Comparison of ENCODE assay signal across 11 cellular contexts in the genomic region with DNA sequence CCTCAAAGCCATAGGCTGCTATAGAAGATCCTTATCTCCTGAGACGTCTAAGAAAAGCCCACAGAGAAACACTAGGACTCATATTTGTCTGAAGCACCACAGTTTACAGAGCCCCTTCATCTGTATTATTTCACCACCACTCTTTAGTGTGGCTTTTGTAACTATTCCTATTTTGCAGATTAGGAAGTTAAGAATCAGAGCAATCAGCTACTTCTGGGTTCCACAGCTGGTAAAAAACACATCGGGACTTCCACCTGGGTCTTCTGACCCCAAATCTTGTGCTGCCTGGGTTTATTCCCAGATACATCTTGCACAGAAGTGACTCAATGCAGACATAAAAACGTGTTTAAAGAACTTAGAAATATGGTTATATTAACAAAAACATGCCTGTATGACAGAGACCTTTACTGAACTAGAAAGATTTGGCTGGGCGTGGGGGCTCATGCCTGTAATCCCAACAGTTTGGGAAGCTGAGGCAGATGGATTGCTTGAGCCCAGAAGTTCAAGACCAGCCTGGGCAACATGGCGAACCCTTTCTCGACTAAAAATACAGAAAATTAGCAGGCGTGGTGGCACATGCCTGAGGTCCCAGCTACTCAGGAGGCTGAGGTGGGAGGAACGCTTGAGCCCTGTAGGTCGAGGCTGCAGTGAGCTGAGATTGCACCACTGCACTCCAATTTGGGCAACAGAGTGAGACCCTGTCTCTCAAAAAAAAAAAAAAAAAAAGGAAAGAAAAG. TPM values are rescaled to one million over a fixed set of nuclear protein-coding genes. Genes with fewer than 3 reads are reported as not detected.
DNase-seq lines count a peak whose midpoint lies in the region; ATAC-seq and TF ChIP-seq lines count a peak whose summit lies in the region.
"Had no signal": no experiment of that assay in that cellular context is flagged by ENCODE, and none has a peak within 500 bp of the region (broad histone marks: within the 10 kb centered on the region; RNA-seq: fewer than 3 reads in every experiment).

No MANE protein-coding gene starts in this region.

- POLR2A ChIA-PET in CD4-positive, alpha-beta memory T cell (lab: Charles Lee; ENCODE audit: partially characterized antibody), result interaction anchor here (0.9 to 6.6 kb wide), 7 partner anchors 31 to 121 kb away, joined by 3 to 189 read pairs (median 4); a partner anchor contains a TSS

- DNase-seq in activated CD4-positive, CD25-positive, alpha-beta regulatory T cell treated with anti-CD3 and anti-CD28 coated beads, Interleukin-2, amount 50 U/mL, for 72 hours, result peak; percentile 12
- no peak for DNase-seq in activated CD4-positive, CD25-positive, alpha-beta regulatory T cell (lab: John Stamatoyannopoulos, UW)
- no peak for DNase-seq in CD4-positive, alpha-beta memory T cell
- peak; percentile 10 for DNase-seq in WERI-Rb-1
- no peak for DNase-seq in naive B cell
- no peak for DNase-seq in effector memory CD8-positive, alpha-beta T cell

- H3K27me3 Mint-ChIP-seq in CD4-positive, alpha-beta memory T cell, result no peaks in the 10 kb centered on the region
- H3K27me3 Mint-ChIP-seq in naive B cell, result no peaks in the 10 kb centered on the region
- H3K27me3 Mint-ChIP-seq in effector memory CD8-positive, alpha-beta T cell, result peaks cover 0 to 4% of the 10 kb centered on the region in 2 donors

- no peak for ATAC-seq in naive B cell (ENCODE audit: low read depth in 2 of 2)
- no peak for ATAC-seq in effector memory CD8-positive, alpha-beta T cell (replicated peaks)
- ATAC-seq in HG03342 (IDR thresholded peaks at IDR 0.05; ENCODE audit: unreplicated experiment), result no peak
- ATAC-seq in GM19324 (IDR thresholded peaks at IDR 0.05; ENCODE audit: low FRiP score, unreplicated experiment), result no peak

- H3K4me1 ChIP-seq in CD4-positive, alpha-beta memory T cell (ENCODE audit: insufficient read depth, low read length), result peaks cover 21% of the 10 kb centered on the region

- TF ChIP-seq CTCF in WERI-Rb-1 (IDR thresholded peaks at IDR 0.05; ENCODE audit: low read depth, low read length), result no peak

- H3K4me1 Mint-ChIP-seq in CD4-positive, alpha-beta memory T cell, result peaks cover 15 to 33% (median 25%) of the 10 kb centered on the region in 4 donors
- peaks cover 32 to 49% (median 38%) of the 10 kb centered on the region in 3 donors for H3K4me1 Mint-ChIP-seq in naive B cell
- H3K4me1 Mint-ChIP-seq in effector memory CD8-positive, alpha-beta T cell (ENCODE audit: low read depth in 2 of 2), result peaks cover 9 to 21% of the 10 kb centered on the region in 2 donors

- H3K9me3 ChIP-seq in CD4-positive, alpha-beta memory T cell (ENCODE audit: control insufficient read depth in 1 of 2, low read length in 2 of 2), result no peaks in the 10 kb centered on the region
- H3K9me3 ChIP-seq in WERI-Rb-1 (ENCODE audit: severe bottlenecking), result no peaks in the 10 kb centered on the region
- H3K9me3 ChIP-seq: left lung had no signal

- peaks cover 0 to 2% (median 0%) of the 10 kb centered on the region in 8 donors for H3K9me3 Mint-ChIP-seq in CD4-positive, alpha-beta memory T cell
- H3K9me3 Mint-ChIP-seq in naive B cell, result no peaks in the 10 kb centered on the region
- H3K9me3 Mint-ChIP-seq in effector memory CD8-positive, alpha-beta T cell, result no peaks in the 10 kb centered on the region
- H3K9me3 Mint-ChIP-seq: WTC11 had no signal

- H3K36me3 Mint-ChIP-seq in CD4-positive, alpha-beta memory T cell, result peaks cover 0 to 3% of the 10 kb centered on the region in 2 donors
- H3K36me3 Mint-ChIP-seq in naive B cell, result no peaks in the 10 kb centered on the region
- H3K36me3 Mint-ChIP-seq in effector memory CD8-positive, alpha-beta T cell (ENCODE audit: insufficient read depth), result peaks cover 7% of the 10 kb centered on the region
- H3K36me3 Mint-ChIP-seq: WTC11 had no signal

- no peak overlapping the region for H3K27ac ChIP-seq in CD4-positive, alpha-beta memory T cell (ENCODE audit: low read depth, low read length)
- no peak overlapping the region for H3K27ac ChIP-seq in WERI-Rb-1
- H3K27ac ChIP-seq: left lung, SK-N-MC had no signal

- no peak overlapping the region for H3K4me3 ChIP-seq in CD4-positive, alpha-beta memory T cell (ENCODE audit: low read length in 2 of 2)
- no peak overlapping the region for H3K4me3 ChIP-seq in WERI-Rb-1 (ENCODE audit: low read depth, low read length)
- H3K4me3 ChIP-seq: SK-N-MC had no signal

- no peaks in the 10 kb centered on the region for H3K27me3 ChIP-seq in CD4-positive, alpha-beta memory T cell (ENCODE audit: insufficient read depth, low read length)
- H3K27me3 ChIP-seq in WERI-Rb-1 (ENCODE audit: insufficient read depth, low read depth, severe bottlenecking), result peaks cover 52% of the 10 kb centered on the region
- H3K27me3 ChIP-seq: left lung had no signal

- peak overlapping the region in 5 of 7 donors; percentile 14 to 82 (median 60) for H3K27ac Mint-ChIP-seq in CD4-positive, alpha-beta memory T cell
- peak overlapping the region in 2 of 6 donors; percentile 72 to 88 for H3K27ac Mint-ChIP-seq in naive B cell
- peak overlapping the region in 1 of 2 donors; percentile 85 for H3K27ac Mint-ChIP-seq in effector memory CD8-positive, alpha-beta T cell
- H3K27ac Mint-ChIP-seq: WTC11 had no signal

- intact Hi-C loops in CD4-positive, alpha-beta memory T cell (cut with micrococcal nuclease), result no loop called here

- H3K36me3 ChIP-seq in CD4-positive, alpha-beta memory T cell (ENCODE audit: insufficient read depth, low read length), result no peaks in the 10 kb centered on the region
- no peaks in the 10 kb centered on the region for H3K36me3 ChIP-seq in WERI-Rb-1
- H3K36me3 ChIP-seq: left lung had no signal

- CTCF ChIA-PET in CD4-positive, alpha-beta memory T cell (lab: Charles Lee; ENCODE audit: partially characterized antibody), result interaction anchor here (0.7 to 10.4 kb wide), 29 partner anchors 8 to 394 kb away, joined by 3 to 484 read pairs (median 6); a partner anchor contains a TSS

- peak overlapping the region in 4 of 8 donors; percentile 15 to 89 (median 58) for H3K4me3 Mint-ChIP-seq in CD4-positive, alpha-beta memory T cell
- H3K4me3 Mint-ChIP-seq in naive B cell, result peak overlapping the region in 7 of 8 donors; percentile 24 to 94 (median 83)
- peak overlapping the region in 1 of 2 donors; percentile 68 for H3K4me3 Mint-ChIP-seq in effector memory CD8-positive, alpha-beta T cell

RNA-seq across cellular contexts. Expression of a gene that starts 40.9 kb away (rescaled TPM):
- total RNA-seq in CD4-positive, alpha-beta memory T cell, result 100 to 1,000 TPM; 166 to 194 TPM
- 1 to 10 TPM; 3.2 to 6.6 TPM for polyA plus RNA-seq in CD4-positive, alpha-beta memory T cell
- 10 to 100 TPM in 1 of 6 donors, 1 to 10 TPM in 5; 4.8 to 10.2 (median 6.0) TPM for polyA plus RNA-seq in naive B cell (ENCODE audit: low read depth in 6 of 6)

Comparison
In these comparisons a context has a peak if more than half of its experiments do, and no peak if none do; other contexts are left out.
1. DNase-seq: peak in activated CD4-positive, CD25-positive, alpha-beta regulatory T cell treated with anti-CD3 and anti-CD28 coated beads, Interleukin-2, amount 50 U/mL, for 72 hours (single experiment) and WERI-Rb-1 (single experiment); none in activated CD4-positive, CD25-positive, alpha-beta regulatory T cell (0 of 4), CD4-positive, alpha-beta memory T cell (0 of 5), naive B cell (single experiment) and effector memory CD8-positive, alpha-beta T cell (0 of 3).